ENCODE assay signal across 10 cellular contexts in the genomic region with DNA sequence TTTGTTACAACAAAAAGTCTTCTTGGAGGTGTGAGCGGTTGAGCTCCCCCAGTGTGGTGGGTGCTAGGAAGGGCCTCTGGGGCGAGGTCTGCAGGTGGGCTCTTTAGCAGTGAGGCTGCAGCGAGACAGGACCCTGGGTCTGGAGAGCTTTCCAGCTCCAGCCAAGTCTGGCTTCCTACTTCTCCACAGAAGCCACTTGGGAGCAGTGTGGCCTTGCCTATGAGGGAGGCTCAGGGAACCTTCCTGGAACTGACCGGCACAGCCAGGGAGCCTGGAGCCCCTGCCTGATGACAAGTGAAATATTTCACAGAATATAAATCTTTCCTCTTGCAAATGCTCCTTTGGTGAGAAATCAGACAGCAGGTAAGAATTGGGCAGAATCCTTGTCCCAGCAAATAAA.
DNase-seq lines count a peak whose midpoint lies in the region; ATAC-seq, FAIRE-seq and TF ChIP-seq lines count a peak whose summit lies in the region.
"Had no signal": no experiment of that assay in that cellular context is flagged by ENCODE, and none has a peak within 500 bp of the region (broad histone marks: within the 10 kb centered on the region; RNA-seq: fewer than 3 reads in every experiment).

No MANE protein-coding gene starts in this region.

- H3K9me3 ChIP-seq in adrenal gland (replicated peaks in 1 of 3) (no peaks in the 10 kb centered on the region), transverse colon (no peaks in the 10 kb centered on the region)

- no peaks in the 10 kb centered on the region for H3K36me3 Mint-ChIP-seq in T-cell

- H3K36me3 ChIP-seq in adrenal gland (replicated peaks in 1 of 2) (no peaks in the 10 kb centered on the region), transverse colon (no peaks in the 10 kb centered on the region)
- H3K36me3 ChIP-seq: BLaER1 had no signal

- peak; percentile 3 for DNase-seq in NCI-H345 (lab: John Stamatoyannopoulos, UW)
- DNase-seq in NCI-H345 treated with DMSO at 0.1 percent for 48 hours (lab: John Stamatoyannopoulos, UW; ENCODE audit: unreplicated experiment) = no peak
- peak; percentile 43 to 74 (median 57) for DNase-seq in adrenal gland
- DNase-seq in islet precursor cell = peak; percentile 88
- peak; percentile 30 for DNase-seq in transverse colon
- no peak for DNase-seq in H54 (ENCODE audit: insufficient read length, low spot score)
- DNase-seq in T-cell = no peak
- DNase-seq: NCI-H2171 had no signal

- in situ Hi-C loops in transverse colon (cut with MboI; ENCODE audit: low pct_ligation_motif_present in 1 of 4, low pct_unique_long_range_greater_than_20kb in 1 of 4, low sequenced_read_pairs in 3 of 4) = no loop called here

- H3K27ac Mint-ChIP-seq in T-cell = no peak overlapping the region

- TF ChIP-seq POLR2A in adrenal gland (IDR thresholded peaks at IDR 0.05) (no peak), transverse colon (IDR thresholded peaks at IDR 0.05) (no peak), H54 (IDR thresholded peaks at IDR 0.05; ENCODE audit: low read depth, low read length) (no peak)

- ATAC-seq in GM19351 (IDR thresholded peaks at IDR 0.05; ENCODE audit: unreplicated experiment) (no peak), T-cell (replicated peaks in 1 of 4) (no peak)

- H3K4me1 ChIP-seq in adrenal gland (replicated peaks in 1 of 2) (no peaks in the 10 kb centered on the region), transverse colon (no peaks in the 10 kb centered on the region)
- H3K4me1 ChIP-seq: BLaER1 had no signal

- CTCF ChIA-PET in T-cell (lab: Charles Lee) = no interaction called here

- POLR2A ChIA-PET in T-cell (lab: Charles Lee) = no interaction called here

- no peak for FAIRE-seq in H54 (lab: Jason Lieb, UNC)

- TF ChIP-seq CTCF in adrenal gland (IDR thresholded peaks at IDR 0.05) (peak; percentile 22 to 59 (median 43)), transverse colon (IDR thresholded peaks at IDR 0.05) (peak in 2 of 5 experiments; percentile 10 to 25)

- TF ChIP-seq EP300 in transverse colon (IDR thresholded peaks at IDR 0.05; ENCODE audit: low read depth) = no peak

- H3K27me3 ChIP-seq in adrenal gland = no peaks in the 10 kb centered on the region
- H3K27me3 ChIP-seq in transverse colon = no peaks in the 10 kb centered on the region
- H3K27me3 ChIP-seq: BLaER1 had no signal

- no peaks in the 10 kb centered on the region for H3K4me1 Mint-ChIP-seq in T-cell

- H3K9me3 Mint-ChIP-seq in T-cell = peaks cover 0 to 5% (median 0%) of the 10 kb centered on the region in 3 donors

- H3K27ac ChIP-seq in adrenal gland (no peak overlapping the region), transverse colon (no peak overlapping the region)
- H3K27ac ChIP-seq: BLaER1 had no signal

- H3K4me3 Mint-ChIP-seq in T-cell = no peak overlapping the region

- WGBS in adrenal gland, 4 donors = 38 to 60% (median 46%) methylated on average over 4 of the region's 4 CpGs
- WGBS in transverse colon (ENCODE audit: low coverage in 1 of 2), 2 donors = 50% methylated on average over 4 of the region's 4 CpGs; no CpG with 5 or more reads in 1 of the 2 donors

- intact Hi-C loops in adrenal gland (cut with DNase I) (no loop called here), transverse colon (cut with DNase I; ENCODE audit: low total_unique reads) (no loop called here)

- H3K4me3 ChIP-seq in adrenal gland = no peak overlapping the region
- H3K4me3 ChIP-seq in transverse colon = no peak overlapping the region
- H3K4me3 ChIP-seq: BLaER1 had no signal

- peaks cover 8 to 19% of the 10 kb centered on the region in 2 donors for H3K27me3 Mint-ChIP-seq in T-cell

Comparison
In these comparisons a context has a peak if more than half of its experiments do, and no peak if none do; other contexts are left out.
1. DNase-seq: peak in NCI-H345 (single experiment), adrenal gland (7 of 7), islet precursor cell (single experiment) and transverse colon (single experiment); none in NCI-H345 treated with DMSO at 0.1 percent for 48 hours (single experiment), H54 (single experiment) and T-cell (0 of 34).